9 cellular contexts compared by ENCODE assay signal in genomic region chr14:68232643-68233055, GRCh38.
DNase-seq lines count a peak whose midpoint lies in the region; ATAC-seq and TF ChIP-seq lines count a peak whose summit lies in the region.
"Had no signal": no experiment of that assay in that cellular context is flagged by ENCODE, and none has a peak within 500 bp of the region (broad histone marks: within the 10 kb centered on the region; RNA-seq: fewer than 3 reads in every experiment).

No MANE protein-coding gene starts in this region.

- no peak for TF ChIP-seq POLR2A in suprapubic skin (IDR thresholded peaks at IDR 0.05)

- no peak for TF ChIP-seq EP300 in suprapubic skin (IDR thresholded peaks at IDR 0.05)

- in situ Hi-C loops in G401 (cut with HindIII; ENCODE audit: low sequenced_read_pairs) = no loop called here

- WGBS in suprapubic skin = 10% methylated on average over 1 of the region's 1 CpG

- H3K36me3 ChIP-seq in suprapubic skin = no peaks in the 10 kb centered on the region

- DNase-seq in G401 (ENCODE audit: low spot score) = peak; percentile 36
- DNase-seq in HK-2 (ENCODE audit: unreplicated experiment) = peak; percentile 72
- DNase-seq in amniotic stem cell (lab: John Stamatoyannopoulos, UW) = peak; percentile 97
- DNase-seq in kidney tubule cell (ENCODE audit: low spot score) = peak; percentile 99
- DNase-seq in suprapubic skin (ENCODE audit: low spot score in 2 of 2) = peak in 1 of 2 donors; percentile 65
- no peak for DNase-seq in GF-D8 (lab: John Stamatoyannopoulos, UW)
- no peak for DNase-seq in KG1 (lab: John Stamatoyannopoulos, UW)

- TF ChIP-seq CTCF in suprapubic skin (IDR thresholded peaks at IDR 0.05) = no peak

- peaks cover 49% of the 10 kb centered on the region for H3K4me1 ChIP-seq in suprapubic skin

- no peaks in the 10 kb centered on the region for H3K27me3 ChIP-seq in suprapubic skin

- H3K9me3 ChIP-seq in suprapubic skin = no peaks in the 10 kb centered on the region

- ATAC-seq in GM21360 (IDR thresholded peaks at IDR 0.05; ENCODE audit: unreplicated experiment) = peak; percentile 85

- H3K27ac ChIP-seq in suprapubic skin = peak overlapping the region; percentile 68
- H3K27ac ChIP-seq: VCaP had no signal

- no peak overlapping the region for H3K4me3 ChIP-seq in suprapubic skin

Comparison
In these comparisons a context has a peak if more than half of its experiments do, and no peak if none do; other contexts are left out.
1. DNase-seq: peak in G401 (single experiment), HK-2 (single experiment), amniotic stem cell (single experiment) and kidney tubule cell (single experiment); none in GF-D8 (single experiment) and KG1 (single experiment).